ENCODE assay signal across 10 cellular contexts in the genomic region with DNA sequence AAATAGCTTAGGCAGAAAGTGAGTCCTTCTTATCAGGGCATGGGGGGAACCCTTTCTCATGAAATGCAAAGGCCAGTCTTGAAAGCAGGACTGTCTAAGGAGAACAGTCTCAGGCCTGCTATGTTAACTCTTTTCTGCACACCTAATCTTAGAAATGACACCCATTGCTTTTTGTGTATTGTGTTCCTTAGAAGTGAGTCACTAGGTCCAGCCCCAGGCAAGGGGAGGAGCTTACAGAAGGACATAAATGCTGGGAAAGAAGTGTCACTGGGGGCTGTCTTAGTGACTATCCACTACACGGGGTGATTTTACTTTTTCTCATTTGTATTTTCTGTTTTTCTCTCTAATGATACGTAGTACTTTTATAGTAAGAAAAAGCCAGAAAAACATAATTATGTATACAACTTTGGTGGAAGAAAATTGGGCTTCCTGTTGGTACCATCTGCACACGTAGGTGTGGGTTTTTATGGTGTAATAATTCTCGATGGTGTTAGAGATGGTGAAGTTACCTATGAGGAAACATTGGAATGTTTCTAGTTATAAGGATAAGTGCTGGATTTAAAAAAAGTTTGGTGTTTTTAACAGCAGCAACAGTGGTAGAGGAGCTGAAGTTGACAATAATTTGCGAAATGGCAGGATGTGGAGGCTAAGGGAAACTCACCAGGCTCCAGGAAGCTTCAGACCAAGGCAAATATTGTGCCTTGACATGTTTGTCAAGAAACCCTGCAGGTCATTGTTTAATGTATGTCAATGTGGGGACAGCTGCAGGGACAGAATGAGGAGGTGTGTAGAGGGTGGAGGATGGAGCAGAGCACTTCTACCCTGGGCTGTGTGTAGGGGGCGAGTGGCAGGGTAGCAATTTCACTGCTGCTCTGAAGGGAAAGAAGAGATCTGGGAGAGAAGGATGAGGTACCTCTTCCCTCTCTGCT.
DNase-seq lines count a peak whose midpoint lies in the region; FAIRE-seq and TF ChIP-seq lines count a peak whose summit lies in the region.
"Had no signal": no experiment of that assay in that cellular context is flagged by ENCODE, and none has a peak within 500 bp of the region (broad histone marks: within the 10 kb centered on the region; RNA-seq: fewer than 3 reads in every experiment).

No MANE protein-coding gene starts in this region.

- H3K9me3 Mint-ChIP-seq in astrocyte (ENCODE audit: unreplicated experiment) = peaks cover 6% of the 10 kb centered on the region

- no peaks in the 10 kb centered on the region for H3K36me3 Mint-ChIP-seq in astrocyte (ENCODE audit: low read depth, unreplicated experiment)

- 100% methylated on average over 1 of the region's 6 CpGs for WGBS in mesendoderm (ENCODE audit: extremely low coverage, insufficient coverage, low lambda C conversion rate)
- 81% methylated on average over 6 of the region's 6 CpGs for WGBS in esophagus muscularis mucosa

- H2BK120ac ChIP-seq in mesendoderm (ENCODE audit: low read depth, low read length) = no peak overlapping the region

- H3K79me1 ChIP-seq in mesendoderm (ENCODE audit: low read length) = no peaks in the 10 kb centered on the region

- H3K18ac ChIP-seq in mesendoderm (ENCODE audit: low read length) = no peak overlapping the region

- H3K4me1 ChIP-seq in astrocyte (ENCODE audit: insufficient read depth, low read length) = peaks cover 3% of the 10 kb centered on the region
- H3K4me1 ChIP-seq in mesendoderm (ENCODE audit: control insufficient read depth, low read depth, low read length) = peaks cover 4% of the 10 kb centered on the region
- no peaks in the 10 kb centered on the region for H3K4me1 ChIP-seq in uterus
- H3K4me1 ChIP-seq in esophagus muscularis mucosa = peaks cover 0 to 4% (median 0%) of the 10 kb centered on the region in 4 donors

- H3K4me3 Mint-ChIP-seq in astrocyte (ENCODE audit: unreplicated experiment) = no peak overlapping the region

- H3K4me2 ChIP-seq in astrocyte (ENCODE audit: low read length) = no peak overlapping the region
- no peak overlapping the region for H3K4me2 ChIP-seq in mesendoderm (ENCODE audit: low read length)

- DNase-seq in ELR (ENCODE audit: low read depth) = peak; percentile 50
- DNase-seq in M059J (ENCODE audit: low read depth) = peak; percentile 84
- peak; percentile 30 for DNase-seq in astrocyte (ENCODE audit: low read depth)
- peak; percentile 37 for DNase-seq in mesendoderm
- no peak for DNase-seq in GM13976 (ENCODE audit: low spot score)
- no peak for DNase-seq in uterus
- DNase-seq in esophagus muscularis mucosa (ENCODE audit: extremely low spot score) = no peak
- DNase-seq: NCI-H187; stimulated activated CD4-positive, alpha-beta T cell treated with anti-CD3 and anti-CD28 coated beads, Interleukin-12 subunit alpha, Interleukin-12 subunit beta, amount 100 ng/mL, for 4 hours had no signal

- H3K4me1 Mint-ChIP-seq in astrocyte (ENCODE audit: low read depth, unreplicated experiment) = no peaks in the 10 kb centered on the region

- FAIRE-seq in astrocyte (lab: Jason Lieb, UNC) = no peak
- FAIRE-seq: D721Med had no signal

- no peaks in the 10 kb centered on the region for H3K27me3 Mint-ChIP-seq in astrocyte (ENCODE audit: low read depth, unreplicated experiment)

- no peak overlapping the region for H3K23ac ChIP-seq in mesendoderm (ENCODE audit: low read length)

- H3K9ac ChIP-seq in astrocyte (ENCODE audit: low read length) (no peak overlapping the region), mesendoderm (ENCODE audit: low read length) (no peak overlapping the region)

- no peaks in the 10 kb centered on the region for H3K27me3 ChIP-seq in astrocyte (ENCODE audit: insufficient read depth, low read length)
- H3K27me3 ChIP-seq in mesendoderm (ENCODE audit: insufficient read depth, low read length, poor library complexity) = no peaks in the 10 kb centered on the region
- no peaks in the 10 kb centered on the region for H3K27me3 ChIP-seq in uterus
- no peaks in the 10 kb centered on the region for H3K27me3 ChIP-seq in esophagus muscularis mucosa

- no peak overlapping the region for H4K5ac ChIP-seq in mesendoderm (ENCODE audit: low read length)

- H2BK15ac ChIP-seq in mesendoderm (replicated peaks; ENCODE audit: low read depth) = no peak overlapping the region

- H3K9me3 ChIP-seq in astrocyte (ENCODE audit: insufficient read depth, low read depth, low read length) (no peaks in the 10 kb centered on the region), uterus (no peaks in the 10 kb centered on the region), esophagus muscularis mucosa (no peaks in the 10 kb centered on the region)

- no peak overlapping the region for H4K8ac ChIP-seq in mesendoderm (ENCODE audit: low read depth, low read length)

- H2AFZ ChIP-seq in astrocyte (ENCODE audit: low read depth, low read length) = no peak overlapping the region

- no peaks in the 10 kb centered on the region for H3K36me3 ChIP-seq in astrocyte (ENCODE audit: insufficient read depth, low read length)
- H3K36me3 ChIP-seq in mesendoderm (ENCODE audit: control insufficient read depth, insufficient read depth, low read length) = no peaks in the 10 kb centered on the region
- H3K36me3 ChIP-seq in uterus = no peaks in the 10 kb centered on the region
- H3K36me3 ChIP-seq in esophagus muscularis mucosa = no peaks in the 10 kb centered on the region

- TF ChIP-seq POLR2A in uterus (IDR thresholded peaks at IDR 0.05) = no peak
- TF ChIP-seq POLR2A in esophagus muscularis mucosa (IDR thresholded peaks at IDR 0.05; ENCODE audit: low read depth) = no peak

- no peaks in the 10 kb centered on the region for H4K20me1 ChIP-seq in astrocyte (ENCODE audit: insufficient read depth, low read length)

- H3K27ac Mint-ChIP-seq in astrocyte (ENCODE audit: unreplicated experiment) = no peak overlapping the region

- in situ Hi-C loops in GM13976 (cut with MboI; ENCODE audit: low sequenced_read_pairs, unreplicated experiment) = no loop called here

- intact Hi-C loops in uterus (cut with DNase I; ENCODE audit: low total_unique reads) = no loop called here
- intact Hi-C loops in esophagus muscularis mucosa (cut with DNase I) = no loop called here

- no peak overlapping the region for H3K56ac ChIP-seq in mesendoderm (ENCODE audit: low read length)

- H3K4me3 ChIP-seq in astrocyte (ENCODE audit: insufficient read depth, low read depth, low read length) (no peak overlapping the region), mesendoderm (ENCODE audit: low read length) (no peak overlapping the region), uterus (no peak overlapping the region), esophagus muscularis mucosa (no peak overlapping the region)

- H3K27ac ChIP-seq in astrocyte (ENCODE audit: low read depth, low read length) = no peak overlapping the region
- no peak overlapping the region for H3K27ac ChIP-seq in mesendoderm (ENCODE audit: low read depth, low read length)
- H3K27ac ChIP-seq in uterus = no peak overlapping the region
- no peak overlapping the region for H3K27ac ChIP-seq in esophagus muscularis mucosa (replicated peaks in 1 of 4)

- H3K79me2 ChIP-seq in astrocyte (ENCODE audit: insufficient read depth, low read length) (no peaks in the 10 kb centered on the region), mesendoderm (ENCODE audit: control insufficient read depth, insufficient read depth, low read length) (no peaks in the 10 kb centered on the region)

- no peak overlapping the region for H2AK5ac ChIP-seq in mesendoderm (ENCODE audit: low read length)

- no peak for TF ChIP-seq EP300 in esophagus muscularis mucosa (IDR thresholded peaks at IDR 0.05)

- H3K4ac ChIP-seq in mesendoderm (ENCODE audit: low read depth, low read length) = no peak overlapping the region

- TF ChIP-seq CTCF in astrocyte (IDR thresholded peaks at IDR 0.05; ENCODE audit: insufficient read depth, low read depth, low read length) (no peak), GM13976 (IDR thresholded peaks at IDR 0.05; ENCODE audit: borderline replicate concordance, control extremely low read depth, extremely low read depth, insufficient read depth, missing control alignments) (no peak), uterus (IDR thresholded peaks at IDR 0.05) (no peak), esophagus muscularis mucosa (IDR thresholded peaks at IDR 0.05) (no peak)

- H2BK5ac ChIP-seq in mesendoderm (ENCODE audit: low read length) = no peak overlapping the region

Comparison
In these comparisons a context has a peak if more than half of its experiments do, and no peak if none do; other contexts are left out.
1. DNase-seq: peak in ELR (single experiment), M059J (single experiment), astrocyte (single experiment) and mesendoderm (single experiment); none in GM13976 (single experiment), uterus (0 of 2) and esophagus muscularis mucosa (single experiment).